Comparison of ENCODE assay signal across 12 cellular contexts in genomic region chr6:111524252-111524651, GRCh38.
"Had no signal": no experiment of that assay in that cellular context is flagged by ENCODE, and none has a peak within 500 bp of the region (broad histone marks: within the 10 kb centered on the region; RNA-seq: fewer than 3 reads in every experiment).

No MANE protein-coding gene starts in this region.

- DNase-seq: activated CD4-positive, alpha-beta T cell treated with anti-CD3 and anti-CD28 coated beads for 4 hours; activated effector memory CD4-positive, alpha-beta T cell treated with Interleukin-2 at 50 U/mL for 16 hours; cerebellar nuclear complex; immature natural killer cell; lower lobe of right lung; naive thymus-derived CD8-positive, alpha-beta T cell; ovary; stimulated activated CD4-positive, alpha-beta T cell treated with anti-CD3 and anti-CD28 coated beads, Interleukin-4, amount 100 ng/mL, for 4 hours; transverse colon had no signal

- H3K27me3 ChIP-seq: ovary, transverse colon had no signal

- H3K9ac ChIP-seq: SK-N-SH had no signal

- H3K36me3 ChIP-seq: lower lobe of right lung, ovary, transverse colon had no signal

- H3K4me2 ChIP-seq: SK-N-SH had no signal

- H3K9me3 ChIP-seq: lower lobe of right lung, ovary, transverse colon had no signal

- H3K4me3 ChIP-seq: lower lobe of right lung, ovary, skin epidermis, transverse colon had no signal

- H3K27ac ChIP-seq: lower lobe of right lung, transverse colon, VCaP had no signal

- ATAC-seq: lower lobe of right lung; naive thymus-derived CD8-positive, alpha-beta T cell had no signal
